In the genomic region with DNA sequence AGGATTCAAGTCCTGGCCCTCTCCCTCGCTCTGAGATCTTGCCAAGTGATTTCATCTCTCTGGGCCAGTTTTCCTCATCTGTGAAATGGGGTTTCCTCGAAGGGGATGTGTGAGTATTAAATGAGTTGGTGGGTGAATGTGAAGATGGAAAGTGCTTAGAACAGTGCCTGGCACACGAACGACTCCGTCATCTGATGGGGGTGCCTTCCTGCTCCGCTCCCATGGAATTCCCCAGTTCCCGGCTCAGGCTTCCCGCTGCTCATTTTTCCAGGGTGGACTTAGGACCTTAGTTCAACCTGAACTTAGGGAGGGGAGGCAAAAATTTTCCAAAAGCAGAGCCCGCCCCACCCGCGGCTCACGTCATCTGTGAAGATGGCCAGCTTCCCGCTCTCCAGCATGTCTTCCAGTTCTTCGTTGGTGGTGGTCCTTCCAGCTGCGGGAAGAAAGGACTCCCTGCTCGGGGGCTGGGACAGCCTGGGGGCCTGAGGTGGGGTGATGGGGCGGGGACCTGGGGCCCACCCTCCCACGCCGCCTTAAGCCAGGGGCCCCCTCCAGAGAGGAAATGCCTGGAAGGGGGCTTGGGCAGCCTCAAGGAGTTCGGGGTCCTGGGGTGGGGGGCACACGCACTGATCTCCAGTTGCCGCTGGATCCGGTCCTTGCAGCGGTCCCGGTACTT, we compare ENCODE assay signal across 6 cellular contexts. TPM values are rescaled to one million over a fixed set of nuclear protein-coding genes. Genes with fewer than 3 reads are reported as not detected.
DNase-seq lines count a peak whose midpoint lies in the region; ATAC-seq and TF ChIP-seq lines count a peak whose summit lies in the region.

No MANE protein-coding gene starts in this region.

- peak overlapping the region; percentile 73 for H3K4me3 Mint-ChIP-seq in activated CD4-positive, alpha-beta memory T cell treated with anti-CD3 and anti-CD28 coated beads for 36 hours

- H3K27me3 Mint-ChIP-seq in activated CD4-positive, alpha-beta memory T cell treated with anti-CD3 and anti-CD28 coated beads for 36 hours, result peaks cover 1% of the 10 kb centered on the region

- ATAC-seq in lung (ENCODE audit: insufficient read depth, low FRiP score), result no peak

- TF ChIP-seq CTCF in lung (IDR thresholded peaks at IDR 0.05; ENCODE audit: control extremely low read depth, extremely low read depth), result no peak

- POLR2A ChIA-PET in activated CD4-positive, alpha-beta memory T cell treated with anti-CD3 and anti-CD28 coated beads for 36 hours (lab: Charles Lee), result interaction anchor here (0.6 kb wide), 1 partner anchor 912 kb away, joined by 3 read pairs; no protein-coding TSS in a partner anchor

- no peak overlapping the region for H3K27ac Mint-ChIP-seq in activated CD4-positive, alpha-beta memory T cell treated with anti-CD3 and anti-CD28 coated beads for 36 hours

- H3K9me3 Mint-ChIP-seq in activated CD4-positive, alpha-beta memory T cell treated with anti-CD3 and anti-CD28 coated beads for 36 hours, result no peaks in the 10 kb centered on the region

- DNase-seq in activated CD4-positive, alpha-beta memory T cell treated with anti-CD3 and anti-CD28 coated beads for 36 hours, result no peak
- DNase-seq in lung (ENCODE audit: low spot score), result no peak
- DNase-seq in NCI-H526 treated with DMSO at 0.1 percent for 48 hours (lab: John Stamatoyannopoulos, UW), result no peak
- no peak for DNase-seq in DMS 273 (lab: John Stamatoyannopoulos, UW; ENCODE audit: unreplicated experiment)
- DNase-seq in Ammon's horn (ENCODE audit: low spot score), result no peak

- H3K36me3 ChIP-seq in lung (ENCODE audit: control insufficient read depth in 2 of 2, insufficient read depth in 2 of 2, low read length in 2 of 2), result no peaks in the 10 kb centered on the region

- no peaks in the 10 kb centered on the region for H3K9me3 ChIP-seq in lung (ENCODE audit: control insufficient read depth in 2 of 2, insufficient read depth in 1 of 2, low read length in 1 of 2)

- H3K4me3 ChIP-seq in GM08714 (ENCODE audit: low read length) (peak overlapping the region; percentile 70), lung (peak overlapping the region; percentile 18)

- peaks cover 0 to 4% of the 10 kb centered on the region in 2 donors for H3K4me1 ChIP-seq in lung (ENCODE audit: control insufficient read depth in 2 of 2, insufficient read depth in 2 of 2, low read length in 2 of 2)

- H3K27me3 ChIP-seq in lung (ENCODE audit: control insufficient read depth, insufficient read depth), result no peaks in the 10 kb centered on the region

- H3K4me1 Mint-ChIP-seq in activated CD4-positive, alpha-beta memory T cell treated with anti-CD3 and anti-CD28 coated beads for 36 hours (ENCODE audit: low read depth), result peaks cover 12% of the 10 kb centered on the region

- H3K36me3 Mint-ChIP-seq in activated CD4-positive, alpha-beta memory T cell treated with anti-CD3 and anti-CD28 coated beads for 36 hours, result no peaks in the 10 kb centered on the region

- CTCF ChIA-PET in activated CD4-positive, alpha-beta memory T cell treated with anti-CD3 and anti-CD28 coated beads for 36 hours (lab: Charles Lee), result interaction anchor here (0.5 to 1.8 kb wide), 4 partner anchors 12 to 162 kb away, joined by 3 to 7 read pairs (median 3); no protein-coding TSS in a partner anchor

- H3K27ac ChIP-seq in lung (ENCODE audit: low read depth in 1 of 2, low read length in 1 of 2), result peak overlapping the region in 1 of 2 donors; percentile 57

- 27 to 37% methylated on average over 25 of the region's 25 CpGs for WGBS in lung, 2 donors

- intact Hi-C loops in activated CD4-positive, alpha-beta memory T cell treated with anti-CD3 and anti-CD28 coated beads for 36 hours (cut with micrococcal nuclease), result loop anchor here (5.0 to 10.0 kb wide), 3 partner anchors 39 to 868 kb away; partner anchors contain the start of gene SETD1A

RNA-seq across cellular contexts. Expression of gene HSD3B7, which starts 11.5 kb away (rescaled TPM):
- 1 to 10 TPM; 2.2 TPM for total RNA-seq in activated CD4-positive, alpha-beta memory T cell treated with anti-CD3 and anti-CD28 coated beads for 36 hours
- 10 to 100 TPM in 1 of 2 donors, 1 to 10 TPM in 1; 6.2 to 34.5 TPM for total RNA-seq in lung
- polyA plus RNA-seq in lung, result 10 to 100 TPM; 20.2 to 21.1 TPM

RNA-seq across cellular contexts. Expression of gene STX1B, which starts 14.0 kb away (rescaled TPM):
- 1 to 10 TPM in 1 of 2 experiments, under 1 TPM in 1; 0.92 to 1.0 TPM for total RNA-seq in activated CD4-positive, alpha-beta memory T cell treated with anti-CD3 and anti-CD28 coated beads for 36 hours
- under 1 TPM; 0.17 to 0.64 TPM for total RNA-seq in lung
- polyA plus RNA-seq in lung, result under 1 TPM; 0.33 to 0.49 TPM

RNA-seq across cellular contexts. Expression of gene STX4, which starts 36.9 kb away (rescaled TPM):
- total RNA-seq in activated CD4-positive, alpha-beta memory T cell treated with anti-CD3 and anti-CD28 coated beads for 36 hours, result 10 to 100 TPM; 46.7 to 46.8 TPM
- total RNA-seq in lung, result 10 to 100 TPM; 41.6 to 81.1 TPM
- polyA plus RNA-seq in lung, result 10 to 100 TPM; 90.4 to 98.3 TPM

RNA-seq across cellular contexts. Expression of gene SETD1A, which starts 38.9 kb away (rescaled TPM):
- total RNA-seq in activated CD4-positive, alpha-beta memory T cell treated with anti-CD3 and anti-CD28 coated beads for 36 hours, result 10 to 100 TPM; 16.4 to 17.4 TPM
- 10 to 100 TPM in 1 of 2 donors, 1 to 10 TPM in 1; 7.4 to 22.0 TPM for total RNA-seq in lung
- polyA plus RNA-seq in lung, result 10 to 100 TPM in 1 of 2 donors, 1 to 10 TPM in 1; 8.7 to 13.1 TPM

RNA-seq across cellular contexts. Expression of gene ORAI3, which starts 47.6 kb away (rescaled TPM):
- total RNA-seq in activated CD4-positive, alpha-beta memory T cell treated with anti-CD3 and anti-CD28 coated beads for 36 hours, result 1 to 10 TPM; 9.6 to 9.7 TPM
- total RNA-seq in lung, result 10 to 100 TPM; 23.9 to 27.4 TPM
- 10 to 100 TPM; 20.2 to 23.3 TPM for polyA plus RNA-seq in lung
